Comparison of ENCODE assay signal across 1 cellular context in genomic region chr4:82739292-82740190, GRCh38.
A peak's percentile ranks its signal among the peaks of the same experiment; 100 is the strongest.
TF ChIP-seq lines count a peak whose summit lies in the region.

No MANE protein-coding gene starts in this region.

TF ChIP-seq in HepG2, 621 proteins besides CTCF, POLR2A, EP300 and RAD21 (continued from another document and continues in another):
- TF ChIP-seq SRF (IDR thresholded peaks at IDR 0.05; ENCODE audit: low read depth, low read length), result no peak
- peak; percentile 57; the same call in 1 of the 2 replicates for TF ChIP-seq BORCS8-MEF2B (CRISPR knock-in tag; IDR thresholded peaks at IDR 0.05)
- TF ChIP-seq RXRA (CRISPR knock-in tag; IDR thresholded peaks at IDR 0.05), result peak; percentile 50
- TF ChIP-seq MIER3 (CRISPR knock-in tag; IDR thresholded peaks at IDR 0.05; ENCODE audit: borderline replicate concordance), result no peak
- TF ChIP-seq ZKSCAN1 (IDR thresholded peaks at IDR 0.05; ENCODE audit: low read length), result 0 out of 2 replicates have a peak, but pooled peaks have one; percentile 19
- peak; percentile 67; the same call in 1 of the 2 replicates for TF ChIP-seq ZNF770 (CRISPR knock-in tag; IDR thresholded peaks at IDR 0.05)
- TF ChIP-seq ZNF556 (CRISPR knock-in tag; IDR thresholded peaks at IDR 0.05; ENCODE audit: borderline replicate concordance), result peak; percentile 26; the same call in 1 of the 2 replicates
- no peak for TF ChIP-seq ZNF710 (CRISPR knock-in tag; IDR thresholded peaks at IDR 0.05; ENCODE audit: borderline replicate concordance)
- TF ChIP-seq PHB2 (IDR thresholded peaks at IDR 0.05; ENCODE audit: partially characterized antibody), result no peak
- TF ChIP-seq NCOA1 (CRISPR knock-in tag; IDR thresholded peaks at IDR 0.05), result no peak
- peak; percentile 76 for TF ChIP-seq ZFP91 (CRISPR knock-in tag; IDR thresholded peaks at IDR 0.05; ENCODE audit: borderline replicate concordance)
- TF ChIP-seq ZNF644 (CRISPR knock-in tag; IDR thresholded peaks at IDR 0.05; ENCODE audit: low read depth), result no peak
- peak; percentile 67 to 81 for TF ChIP-seq HMGXB4 (CRISPR knock-in tag; IDR thresholded peaks at IDR 0.05; ENCODE audit: borderline replicate concordance in 1 of 2, low read depth in 1 of 2)
- peak; percentile 81; the same call in 1 of the 2 replicates for TF ChIP-seq KDM3A (CRISPR knock-in tag; IDR thresholded peaks at IDR 0.05; ENCODE audit: low read depth)
- TF ChIP-seq XBP1 (CRISPR knock-in tag; IDR thresholded peaks at IDR 0.05), result no peak
- peak; percentile 45; the same call in 1 of the 2 replicates for TF ChIP-seq ZNF691 (CRISPR knock-in tag; IDR thresholded peaks at IDR 0.05; ENCODE audit: borderline replicate concordance, low read depth)
- no peak for TF ChIP-seq TP53 (CRISPR knock-in tag; conservative IDR thresholded peaks at IDR 0.05)
- 0 out of 2 replicates have a peak, but pooled peaks have one; percentile 12 for TF ChIP-seq ZNF281 (CRISPR knock-in tag; IDR thresholded peaks at IDR 0.05; ENCODE audit: borderline replicate concordance)
- no peak for TF ChIP-seq NCOA2 (CRISPR knock-in tag; IDR thresholded peaks at IDR 0.05)
- no peak for TF ChIP-seq RARG (CRISPR knock-in tag; IDR thresholded peaks at IDR 0.05; ENCODE audit: low read depth)
- peak; percentile 60; the same call in 1 of the 2 replicates for TF ChIP-seq ZBTB33 (CRISPR knock-in tag; IDR thresholded peaks at IDR 0.05)
- peak; percentile 38; the same call in 1 of the 2 replicates for TF ChIP-seq ARID5B (CRISPR knock-in tag; IDR thresholded peaks at IDR 0.05)
- 0 out of 2 replicates have a peak, but pooled peaks have one; percentile 32 for TF ChIP-seq ZNF12 (CRISPR knock-in tag; IDR thresholded peaks at IDR 0.05)
- TF ChIP-seq NONO (IDR thresholded peaks at IDR 0.05), result no peak
- TF ChIP-seq NONO (CRISPR knock-in tag; conservative IDR thresholded peaks at IDR 0.05), result 0 out of 2 replicates have a peak, but pooled peaks have one; percentile 38
- TF ChIP-seq MTF1 (CRISPR knock-in tag; IDR thresholded peaks at IDR 0.05), result no peak
- no peak for TF ChIP-seq HNF4G (IDR thresholded peaks at IDR 0.05; ENCODE audit: borderline replicate concordance, low read depth, low read length)
- no peak for TF ChIP-seq HNF4G (CRISPR knock-in tag; IDR thresholded peaks at IDR 0.05; ENCODE audit: borderline replicate concordance, low read depth)
- peak; percentile 60; the same call in 1 of the 2 replicates for TF ChIP-seq KDM2A (CRISPR knock-in tag; IDR thresholded peaks at IDR 0.05; ENCODE audit: borderline replicate concordance, low read depth)
- no peak for TF ChIP-seq ZNF446 (CRISPR knock-in tag; IDR thresholded peaks at IDR 0.05)
- 0 out of 2 replicates have a peak, but pooled peaks have one; percentile 39 for TF ChIP-seq CBFB (CRISPR knock-in tag; IDR thresholded peaks at IDR 0.05)
- 0 out of 2 replicates have a peak, but pooled peaks have one; percentile 16 for TF ChIP-seq UBTF (CRISPR knock-in tag; IDR thresholded peaks at IDR 0.05)
- 0 out of 2 replicates have a peak, but pooled peaks have one; percentile 71 for TF ChIP-seq CBX5 (CRISPR knock-in tag; IDR thresholded peaks at IDR 0.05; ENCODE audit: borderline replicate concordance)
